25 cellular contexts compared by ENCODE assay signal in the genomic region with DNA sequence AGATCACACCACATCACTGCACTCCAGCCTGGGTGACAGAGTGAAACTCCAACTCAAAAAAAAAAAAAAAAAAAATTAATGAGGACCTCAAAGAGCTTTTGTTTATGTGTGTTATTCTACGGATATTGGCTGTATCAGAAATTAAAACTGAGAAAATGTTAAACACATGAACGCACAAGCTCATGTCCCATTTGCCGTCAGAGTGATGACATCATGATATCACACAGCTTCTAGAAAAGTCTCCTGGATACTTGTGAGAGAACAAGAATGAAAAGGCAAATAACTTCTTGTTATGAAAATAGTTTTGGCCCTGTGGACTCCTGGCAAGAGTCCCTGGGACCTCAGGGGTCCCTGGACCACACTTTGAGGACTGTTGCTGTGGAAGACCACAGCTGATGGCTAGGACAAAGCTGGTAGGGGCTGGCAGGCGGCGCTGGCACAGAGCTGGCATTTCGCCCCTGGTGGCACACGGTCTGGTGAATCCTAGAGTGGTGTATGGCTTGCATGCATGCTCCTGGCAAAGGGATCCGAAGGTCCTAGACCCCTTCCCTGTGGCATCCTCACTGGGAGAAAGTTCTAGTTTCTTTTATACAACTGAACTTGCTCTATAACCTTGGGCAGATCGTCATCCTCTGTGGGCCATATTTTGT.
"Had no signal": no experiment of that assay in that cellular context is flagged by ENCODE, and none has a peak within 500 bp of the region (broad histone marks: within the 10 kb centered on the region; RNA-seq: fewer than 3 reads in every experiment).

No MANE protein-coding gene starts in this region.

- H3K4me3 Mint-ChIP-seq: dendritic cell treated with granulocyte-macrophage colony-stimulating factor and Interleukin-4, amounts not matched to agents 40 ng/mL and 50 ng/mL, for 4 days; endodermal cell; naive thymus-derived CD8-positive, alpha-beta T cell; stimulated activated memory B cell treated with anti-CD40 and anti-IgM and Interleukin-4, amounts not matched to agents 10 μg/mL and 1 μg/mL and 100 μg/mL, for 72 hours had no signal

- H3K27ac Mint-ChIP-seq: dendritic cell treated with granulocyte-macrophage colony-stimulating factor and Interleukin-4, amounts not matched to agents 40 ng/mL and 50 ng/mL, for 4 days; endodermal cell; naive thymus-derived CD8-positive, alpha-beta T cell; progenitor cell of endocrine pancreas; stimulated activated memory B cell treated with anti-CD40 and anti-IgM and Interleukin-4, amounts not matched to agents 10 μg/mL and 1 μg/mL and 100 μg/mL, for 72 hours had no signal

- H3K4me3 ChIP-seq: colonic mucosa, gastrocnemius medialis, heart left ventricle, hepatocyte, lower lobe of right lung, sigmoid colon, spleen, testis, tibial nerve, upper lobe of left lung had no signal

- H3K4me1 ChIP-seq: colonic mucosa, parathyroid adenoma, testis had no signal

- DNase-seq: colonic mucosa; effector CD8-positive, alpha-beta T cell; endodermal cell; foreskin fibroblast; gastrocnemius medialis; left cardiac atrium; left ventricle myocardium superior; lower lobe of right lung; naive thymus-derived CD8-positive, alpha-beta T cell; sigmoid colon; spleen; stimulated activated CD4-positive, alpha-beta T cell treated with anti-CD3 and anti-CD28 coated beads, Interleukin-4, amount 100 ng/mL, for 4 hours; stimulated activated naive CD8-positive, alpha-beta T cell treated with anti-CD3 and anti-CD28 coated beads, Interleukin-15, Interleukin-2, amounts not matched to agents 100 U/mL and 50 U/mL, for 24 hours; testis; upper lobe of left lung had no signal

- H3K36me3 ChIP-seq: colonic mucosa, gastrocnemius medialis, heart left ventricle, lower lobe of right lung, neutrophil, sigmoid colon, spleen, tibial nerve, upper lobe of left lung had no signal

- H3K9me3 ChIP-seq: colonic mucosa, gastrocnemius medialis, heart left ventricle, lower lobe of right lung, neutrophil, sigmoid colon, spleen, testis, tibial nerve, upper lobe of left lung had no signal

- H3K4me1 Mint-ChIP-seq: endodermal cell had no signal

- H2AFZ ChIP-seq: hepatocyte, parathyroid adenoma had no signal

- H3K36me3 Mint-ChIP-seq: naive thymus-derived CD8-positive, alpha-beta T cell; stimulated activated memory B cell treated with anti-CD40 and anti-IgM and Interleukin-4, amounts not matched to agents 10 μg/mL and 1 μg/mL and 100 μg/mL, for 72 hours had no signal

- H3K27me3 Mint-ChIP-seq: progenitor cell of endocrine pancreas; stimulated activated memory B cell treated with anti-CD40 and anti-IgM and Interleukin-4, amounts not matched to agents 10 μg/mL and 1 μg/mL and 100 μg/mL, for 72 hours had no signal

- H3K4me2 ChIP-seq: hepatocyte had no signal

- H3K27me3 ChIP-seq: colonic mucosa, gastrocnemius medialis, heart left ventricle, hepatocyte, sigmoid colon, spleen, testis, tibial nerve, upper lobe of left lung had no signal

- H3K9ac ChIP-seq: parathyroid adenoma had no signal

- ATAC-seq: esophagus mucosa; gastrocnemius medialis; heart left ventricle; left cardiac atrium; left ventricle myocardium superior; lower lobe of right lung; naive thymus-derived CD8-positive, alpha-beta T cell; stimulated activated naive CD8-positive, alpha-beta T cell treated with anti-CD3 and anti-CD28 coated beads, Interleukin-15, Interleukin-2, amounts not matched to agents 100 U/mL and 50 U/mL, for 24 hours had no signal

- H3K9me3 Mint-ChIP-seq: dendritic cell treated with granulocyte-macrophage colony-stimulating factor and Interleukin-4, amounts not matched to agents 40 ng/mL and 50 ng/mL, for 4 days; endodermal cell; naive thymus-derived CD8-positive, alpha-beta T cell; stimulated activated memory B cell treated with anti-CD40 and anti-IgM and Interleukin-4, amounts not matched to agents 10 μg/mL and 1 μg/mL and 100 μg/mL, for 72 hours had no signal

- H3K27ac ChIP-seq: colonic mucosa, epithelial cell of prostate, gastrocnemius medialis, heart left ventricle, hepatocyte, lower lobe of right lung, neutrophil, parathyroid adenoma, sigmoid colon, spleen, testis, upper lobe of left lung had no signal
